Comparison of ENCODE assay signal across 30 cellular contexts in the genomic region with DNA sequence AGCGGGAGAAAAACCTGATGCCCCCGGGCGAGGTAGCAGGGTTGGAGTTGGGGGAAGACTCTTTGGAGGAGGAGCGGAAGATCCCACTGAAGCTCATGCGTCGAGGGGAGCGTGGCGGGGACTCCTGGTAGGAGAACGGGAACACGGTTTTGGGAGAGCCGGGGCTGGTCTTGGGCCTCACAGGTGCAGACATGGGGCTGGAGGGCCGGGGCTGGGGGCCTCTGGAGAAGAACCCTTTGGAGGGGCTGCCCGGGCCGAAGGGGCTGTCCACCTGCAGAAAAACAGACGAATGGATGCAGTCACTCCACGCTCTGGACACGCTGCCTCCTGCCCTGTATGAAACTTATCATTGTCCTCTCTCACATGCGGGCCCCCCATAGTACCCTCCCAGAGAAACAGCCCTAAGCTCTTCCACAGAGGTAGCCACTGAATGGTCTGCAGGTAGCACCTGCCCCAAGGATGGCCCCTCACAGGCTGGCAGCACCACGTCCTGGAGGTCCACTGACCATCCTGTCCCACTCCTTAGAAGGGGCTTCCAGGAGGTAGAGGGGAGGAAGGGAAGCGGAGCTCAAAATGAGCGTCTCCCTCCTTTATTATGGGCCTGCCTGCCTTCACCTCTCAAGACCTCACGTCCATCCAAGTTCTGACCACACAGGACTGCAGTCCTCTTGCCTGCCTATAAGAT.
"Had no signal": no experiment of that assay in that cellular context is flagged by ENCODE, and none has a peak within 500 bp of the region (broad histone marks: within the 10 kb centered on the region; RNA-seq: fewer than 3 reads in every experiment).

No MANE protein-coding gene starts in this region.

- H3K27me3 ChIP-seq: body of pancreas, colonic mucosa, dorsolateral prefrontal cortex, sigmoid colon, suprapubic skin, tibial nerve had no signal

- FAIRE-seq: frontal cortex, small intestine, TTC549, urothelium cell line had no signal

- DNase-seq: activated CD4-positive, alpha-beta memory T cell treated with anti-CD3 and anti-CD28 coated beads for 36 hours; activated CD4-positive, alpha-beta T cell treated with anti-CD3 and anti-CD28 coated beads for 48 hours; activated CD8-positive, alpha-beta memory T cell treated with anti-CD3 and anti-CD28 coated beads, Interleukin-2, amount 50 U/mL, for 4 hours; activated gamma-delta T cell; activated naive CD4-positive, alpha-beta T cell treated with anti-CD3 and anti-CD28 coated beads, Interleukin-2, amount 10 ng/mL, durations not matched to agents 7 days and 5 days; activated T-cell treated with anti-CD3 and anti-CD28 coated beads, Interleukin-2, amount 50 U/mL, for 1 hour; body of pancreas; colonic mucosa; effector memory CD4-positive, alpha-beta T cell; kidney glomerular epithelial cell; sigmoid colon; small intestine; stimulated activated CD4-positive, alpha-beta T cell treated with anti-CD3 and anti-CD28 coated beads, Interleukin-15, amount 100 ng/mL, for 24 hours; stimulated activated CD4-positive, alpha-beta T cell treated with anti-CD3 and anti-CD28 coated beads, Interleukin-2, amount 100 ng/mL, for 24 hours; stimulated activated naive CD4-positive, alpha-beta T cell; T-helper 9 cell had no signal

- H3K4me3 ChIP-seq: body of pancreas, colonic mucosa, dorsolateral prefrontal cortex, sigmoid colon, suprapubic skin, tibial nerve had no signal

- H3K4me1 ChIP-seq: colonic mucosa had no signal

- H3K27ac ChIP-seq: body of pancreas, colonic mucosa, neutrophil, sigmoid colon, suprapubic skin, tibial nerve, WERI-Rb-1 had no signal

- ATAC-seq: activated CD4-positive, CD25-positive, alpha-beta regulatory T cell treated with anti-CD3 and anti-CD28 coated beads, Interleukin-2, amount 50 U/mL, for 24 hours; body of pancreas; left lobe of liver had no signal

- H3K9me3 Mint-ChIP-seq: activated CD4-positive, alpha-beta memory T cell treated with anti-CD3 and anti-CD28 coated beads for 36 hours; activated naive CD4-positive, alpha-beta T cell treated with anti-CD3 and anti-CD28 coated beads, Interleukin-2, amount 10 ng/mL, durations not matched to agents 7 days and 5 days; activated T-helper 1 cell treated with anti-CD3 and anti-CD28 coated beads, Interleukin-12 subunit alpha, Interleukin-12 subunit beta, Interleukin-2, Interleukin-4 antibody, amounts not matched to agents 30 ng/mL and 10 ng/mL and 1 ng/mL, durations not matched to agents 14 hours and 24 hours and 36 hours; nephron; T-helper 1 cell treated with Interleukin-12 subunit alpha and Interleukin-12 subunit beta and Interleukin-4 antibody, amounts not matched to agents 30 μg/mL and 1 μg/mL, for 36 hours had no signal

- H3K36me3 ChIP-seq: colonic mucosa, neutrophil, sigmoid colon, WERI-Rb-1 had no signal

- H3K27ac Mint-ChIP-seq: activated CD4-positive, alpha-beta memory T cell treated with anti-CD3 and anti-CD28 coated beads for 36 hours; activated naive CD4-positive, alpha-beta T cell treated with anti-CD3 and anti-CD28 coated beads, Interleukin-2, amount 10 ng/mL, durations not matched to agents 7 days and 5 days; activated T-helper 1 cell treated with anti-CD3 and anti-CD28 coated beads, Interleukin-12 subunit alpha, Interleukin-12 subunit beta, Interleukin-2, Interleukin-4 antibody, amounts not matched to agents 30 ng/mL and 10 ng/mL and 1 ng/mL, durations not matched to agents 14 hours and 24 hours and 36 hours; nephron; progenitor cell of endocrine pancreas; T-helper 1 cell treated with Interleukin-12 subunit alpha and Interleukin-12 subunit beta and Interleukin-4 antibody, amounts not matched to agents 30 μg/mL and 1 μg/mL, for 36 hours had no signal

- H3K4me1 Mint-ChIP-seq: nephron had no signal

- H3K4me3 Mint-ChIP-seq: activated CD4-positive, alpha-beta memory T cell treated with anti-CD3 and anti-CD28 coated beads for 36 hours; activated naive CD4-positive, alpha-beta T cell treated with anti-CD3 and anti-CD28 coated beads, Interleukin-2, amount 10 ng/mL, durations not matched to agents 7 days and 5 days; activated T-helper 1 cell treated with anti-CD3 and anti-CD28 coated beads, Interleukin-12 subunit alpha, Interleukin-12 subunit beta, Interleukin-2, Interleukin-4 antibody, amounts not matched to agents 30 ng/mL and 10 ng/mL and 1 ng/mL, durations not matched to agents 14 hours and 24 hours and 36 hours; nephron; T-helper 1 cell treated with Interleukin-12 subunit alpha and Interleukin-12 subunit beta and Interleukin-4 antibody, amounts not matched to agents 30 μg/mL and 1 μg/mL, for 36 hours had no signal

- H3K9me3 ChIP-seq: body of pancreas, colonic mucosa, neutrophil, sigmoid colon, suprapubic skin, tibial nerve had no signal

- H3K27me3 Mint-ChIP-seq: activated CD4-positive, alpha-beta memory T cell treated with anti-CD3 and anti-CD28 coated beads for 36 hours had no signal
